Comparison of ENCODE assay signal across 22 cellular contexts in the genomic region with DNA sequence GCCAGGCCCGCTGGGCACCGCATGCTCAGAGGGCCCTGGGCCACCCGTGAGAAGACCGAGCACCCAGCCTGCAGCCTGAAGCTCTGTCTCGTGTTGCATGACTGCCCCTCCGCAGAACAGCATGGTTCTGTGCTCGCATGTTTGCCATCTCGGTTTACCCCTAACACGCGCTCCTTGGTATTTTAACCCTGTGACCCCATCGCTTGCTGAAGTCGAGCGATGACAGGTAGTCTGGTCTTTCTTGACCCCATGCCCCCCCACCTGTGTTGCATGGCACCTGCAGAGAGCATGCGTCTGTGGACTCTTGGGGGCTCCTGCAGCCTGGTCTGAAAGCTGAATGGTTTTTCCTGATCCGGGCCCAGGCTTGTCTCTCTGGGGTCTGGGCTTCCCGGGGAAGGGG.
"Had no signal": no experiment of that assay in that cellular context is flagged by ENCODE, and none has a peak within 500 bp of the region (broad histone marks: within the 10 kb centered on the region; RNA-seq: fewer than 3 reads in every experiment).

No MANE protein-coding gene starts in this region.

- H3K9ac ChIP-seq: KMS-11 had no signal

- H3K9me3 ChIP-seq: SJCRH30 had no signal

- H3K9me3 Mint-ChIP-seq: IgD-negative memory B cell had no signal

- H3K36me3 ChIP-seq: SJCRH30 had no signal

- H3K4me3 ChIP-seq: K562, SJCRH30 had no signal

- H3K27ac Mint-ChIP-seq: IgD-negative memory B cell had no signal

- H3K4me3 Mint-ChIP-seq: IgD-negative memory B cell had no signal

- H3K4me1 Mint-ChIP-seq: IgD-negative memory B cell had no signal

- H3K4me1 ChIP-seq: SJCRH30 had no signal

- DNase-seq: Kasumi-1, MM.1S, NCI-H1092 treated with DMSO at 0.1 percent for 48 hours, NCI-H1436, NCI-H187, NCI-H2029, NCI-H2081 treated with DMSO at 0.1 percent for 48 hours, NCI-H2171, NCI-H226, NCI-H446, NCI-H510A, NCI-H524 treated with DMSO at 0.1 percent for 48 hours, NCI-H69, NCI-H774, RPMI8226, SHP77, SJCRH30 had no signal

- ATAC-seq: K562 had no signal

- FAIRE-seq: HepG2, K562, RCC 7860 had no signal

- H3K36me3 Mint-ChIP-seq: IgD-negative memory B cell had no signal

- H3K4me2 ChIP-seq: KMS-11 had no signal

- H3K27ac ChIP-seq: KMS-11, SJCRH30 had no signal
